Comparison of ENCODE assay signal across 30 cellular contexts in the genomic region with DNA sequence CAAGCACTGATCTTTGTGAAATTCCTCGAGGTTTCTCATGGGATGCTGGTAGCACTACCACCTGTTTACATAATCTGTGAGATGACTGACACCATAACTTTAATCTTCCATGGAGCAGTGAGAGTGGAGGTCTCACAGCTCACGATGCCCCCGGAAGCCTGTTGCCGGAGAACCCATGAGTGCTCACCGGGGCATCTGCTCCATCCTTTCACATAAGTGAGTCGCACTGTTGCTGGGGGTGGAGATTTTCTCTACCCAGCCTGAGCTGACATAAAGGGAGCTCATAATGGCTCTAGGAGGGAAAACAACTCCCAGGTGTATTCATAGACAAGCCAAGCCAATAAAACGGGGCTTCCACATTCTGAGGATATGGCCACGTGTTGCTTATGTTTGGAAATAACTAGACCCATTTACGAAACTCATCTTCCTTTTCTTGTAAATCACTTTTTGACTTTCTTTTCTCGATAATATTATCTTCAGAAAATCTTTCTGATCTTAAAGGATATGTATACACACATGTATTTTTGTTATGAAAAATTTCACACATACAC. TPM values are rescaled to one million over a fixed set of nuclear protein-coding genes. Genes with fewer than 3 reads are reported as not detected.
"Had no signal": no experiment of that assay in that cellular context is flagged by ENCODE, and none has a peak within 500 bp of the region (broad histone marks: within the 10 kb centered on the region; RNA-seq: fewer than 3 reads in every experiment).

No MANE protein-coding gene starts in this region.

- H3K27ac ChIP-seq: adrenal gland, body of pancreas, colonic mucosa, epithelial cell of prostate, esophagus squamous epithelium, gastroesophageal sphincter, heart right ventricle had no signal

- DNase-seq: activated CD4-positive, alpha-beta memory T cell treated with anti-CD3 and anti-CD28 coated beads for 36 hours; activated CD4-positive, alpha-beta T cell treated with anti-CD3 and anti-CD28 coated beads for 36 hours; activated CD4-positive, alpha-beta T cell treated with anti-CD3 and anti-CD28 coated beads, Interleukin-2, amount 10 ng/mL, durations not matched to agents 24 days and 14 days; activated CD4-positive, CD25-positive, alpha-beta regulatory T cell; activated CD4-positive, CD25-positive, alpha-beta regulatory T cell treated with anti-CD3 and anti-CD28 coated beads, Interleukin-2, amount 50 U/mL, for 72 hours; activated CD8-positive, alpha-beta memory T cell treated with anti-CD3 and anti-CD28 coated beads, Interleukin-2, amount 10 ng/mL, durations not matched to agents 7 days and 5 days; activated CD8-positive, alpha-beta memory T cell treated with anti-CD3 and anti-CD28 coated beads, Interleukin-2, amount 50 U/mL, for 4 hours; activated CD8-positive, alpha-beta T cell treated with anti-CD3 and anti-CD28 coated beads, Interleukin-2, amount 10 ng/mL, durations not matched to agents 7 days and 5 days; activated effector memory CD4-positive, alpha-beta T cell treated with anti-CD3 and anti-CD28 coated beads, Interleukin-2, amount 50 U/mL, for 16 hours; activated naive CD4-positive, alpha-beta T cell treated with anti-CD3 and anti-CD28 coated beads for 36 hours; activated naive CD8-positive, alpha-beta T cell treated with anti-CD3 and anti-CD28 coated beads for 36 hours; activated naive CD8-positive, alpha-beta T cell treated with anti-CD3 and anti-CD28 coated beads, Interleukin-2, amount 50 U/mL, for 24 hours; activated T-cell treated with anti-CD3 and anti-CD28 coated beads, Interleukin-2, amount 50 U/mL, for 1 hour; activated T-cell treated with anti-CD3 and anti-CD28 coated beads, Interleukin-2, amount 50 U/mL, for 48 hours; adrenal gland; amygdala; aorta; body of pancreas; caudate nucleus; colonic mucosa; effector CD8-positive, alpha-beta T cell; esophagus squamous epithelium; foreskin melanocyte; heart right ventricle; T-helper 2 cell had no signal

- H3K9me3 ChIP-seq: adrenal gland, body of pancreas, colonic mucosa, esophagus squamous epithelium, gastroesophageal sphincter, heart right ventricle had no signal

- H3K4me1 ChIP-seq: adrenal gland, body of pancreas, colonic mucosa, esophagus squamous epithelium, gastroesophageal sphincter, heart right ventricle had no signal

- ATAC-seq: activated CD4-positive, alpha-beta T cell treated with anti-CD3 and anti-CD28 coated beads for 36 hours; activated CD8-positive, alpha-beta memory T cell treated with anti-CD3 and anti-CD28 coated beads, Interleukin-2, amount 10 ng/mL, durations not matched to agents 7 days and 5 days; activated CD8-positive, alpha-beta T cell treated with anti-CD3 and anti-CD28 coated beads, Interleukin-2, amount 10 ng/mL, durations not matched to agents 7 days and 5 days; activated naive CD8-positive, alpha-beta T cell treated with anti-CD3 and anti-CD28 coated beads, Interleukin-2, amount 50 U/mL, for 24 hours; body of pancreas; gastroesophageal sphincter; heart right ventricle had no signal

- FAIRE-seq: endometrium, endothelial cell of umbilical vein had no signal

- H3K4me3 ChIP-seq: adrenal gland, body of pancreas, colonic mucosa, esophagus squamous epithelium, gastroesophageal sphincter, heart right ventricle had no signal

RNA-seq across cellular contexts. Expression of gene GFPT2, which starts 11.2 kb away (rescaled TPM):
- total RNA-seq: activated T-helper 2 cell treated with anti-CD3 and anti-CD28 coated beads, Interferon-gamma antibody, Interleukin-2, Interleukin-4, amounts not matched to agents 10 μg/mL and 5 μg/mL and 100 μg/mL, durations not matched to agents 14 hours and 24 hours and 36 hours had no signal
